9 cellular contexts compared by ENCODE assay signal in genomic region chrX:45743081-45743533, GRCh38.
DNase-seq lines count a peak whose midpoint lies in the region; ATAC-seq and TF ChIP-seq lines count a peak whose summit lies in the region.
"Had no signal": no experiment of that assay in that cellular context is flagged by ENCODE, and none has a peak within 500 bp of the region (broad histone marks: within the 10 kb centered on the region; RNA-seq: fewer than 3 reads in every experiment).

No MANE protein-coding gene starts in this region.

- no peak overlapping the region for H3K4me3 ChIP-seq in ACC112 (ENCODE audit: low read depth, low read length)
- H3K4me3 ChIP-seq in GM12865 (ENCODE audit: low read depth, low read length), result no peak overlapping the region
- no peak overlapping the region for H3K4me3 ChIP-seq in coronary artery

- peaks cover 6% of the 10 kb centered on the region for H3K79me2 ChIP-seq in ACC112 (ENCODE audit: control insufficient read depth, insufficient read depth, low read length, unreplicated experiment)

- ATAC-seq in HG03520 (IDR thresholded peaks at IDR 0.05; ENCODE audit: unreplicated experiment) (no peak), GM21529 (IDR thresholded peaks at IDR 0.05; ENCODE audit: unreplicated experiment) (no peak)
- ATAC-seq: Right ventricle myocardium inferior had no signal

- H3K4me1 ChIP-seq in ACC112 (ENCODE audit: control insufficient read depth, insufficient read depth, low read length, unreplicated experiment), result peaks cover 13% of the 10 kb centered on the region

- peak; percentile 10 for DNase-seq in GM12865 (ENCODE audit: low read depth)
- DNase-seq in RPMI7951 (ENCODE audit: low read depth), result peak; percentile 85
- DNase-seq in fibroblast of gingiva (ENCODE audit: low read depth), result peak; percentile 56
- no peak for DNase-seq in coronary artery (ENCODE audit: low spot score)
- DNase-seq in NCI-H146 treated with DMSO at 0.1 percent for 48 hours (lab: John Stamatoyannopoulos, UW; ENCODE audit: unreplicated experiment), result no peak

- H2AFZ ChIP-seq in ACC112 (ENCODE audit: low read length, unreplicated experiment), result no peak overlapping the region

- H3K27ac ChIP-seq in ACC112 (ENCODE audit: low read depth, low read length), result peak overlapping the region; percentile 52
- no peak overlapping the region for H3K27ac ChIP-seq in coronary artery

- no peaks in the 10 kb centered on the region for H3K27me3 ChIP-seq in ACC112 (ENCODE audit: insufficient read depth, low read length)

- TF ChIP-seq CTCF in GM12865 (IDR thresholded peaks at IDR 0.05; ENCODE audit: insufficient read depth, low read depth, low read length, missing control alignments), result no peak
- TF ChIP-seq CTCF in coronary artery (IDR thresholded peaks at IDR 0.05), result no peak

- peaks cover 31% of the 10 kb centered on the region for H3K36me3 ChIP-seq in ACC112 (ENCODE audit: insufficient read depth, low read length)

Comparison
In these comparisons a context has a peak if more than half of its experiments do, and no peak if none do; other contexts are left out.
1. DNase-seq: peak in GM12865 (single experiment), RPMI7951 (single experiment) and fibroblast of gingiva (single experiment); none in coronary artery (single experiment) and NCI-H146 treated with DMSO at 0.1 percent for 48 hours (single experiment).